1 cellular context compared by ENCODE assay signal in the genomic region with DNA sequence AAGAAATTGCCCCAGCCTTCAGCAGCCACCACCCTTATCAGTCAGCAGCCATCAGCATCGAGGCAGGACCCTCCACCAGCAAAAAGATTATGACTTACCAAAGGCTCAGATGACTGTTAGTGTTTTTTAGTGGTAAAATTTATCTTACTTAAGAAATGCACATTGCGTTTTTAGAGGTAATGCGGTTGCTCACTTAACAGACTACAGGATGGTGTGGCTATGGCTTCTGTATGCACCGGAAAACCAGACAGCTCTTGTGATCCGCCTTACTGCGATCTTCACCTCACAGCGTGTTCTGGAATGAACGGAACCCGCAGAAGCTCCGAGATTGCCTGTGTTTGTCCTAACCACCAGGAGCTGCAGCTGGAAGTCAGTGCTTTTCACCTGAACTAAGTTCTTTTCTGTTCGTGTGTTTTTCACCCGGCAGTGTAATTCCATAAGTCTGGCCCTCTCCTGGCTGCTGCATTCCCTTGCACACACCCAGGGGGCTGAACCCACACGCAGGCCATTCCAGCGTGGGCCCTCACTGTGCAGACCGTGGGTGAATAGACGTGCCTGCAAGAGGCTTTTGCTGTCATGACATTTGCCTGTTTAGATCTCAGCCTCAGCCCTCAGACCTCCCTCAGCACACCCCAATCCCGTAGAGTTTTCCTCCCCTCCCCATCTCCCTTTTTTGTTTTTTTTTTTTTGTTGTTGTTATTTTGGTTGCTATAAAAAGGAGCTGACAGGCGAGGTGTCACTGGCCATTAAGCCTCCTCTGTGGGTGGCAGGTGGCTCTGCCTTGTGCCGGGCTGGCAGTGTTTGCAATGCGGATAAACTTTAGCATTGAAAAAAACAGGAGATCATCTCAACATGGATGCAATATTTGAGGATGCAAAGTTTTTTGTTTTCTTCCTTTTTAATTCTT.
TF ChIP-seq lines count a peak whose summit lies in the region.

No MANE protein-coding gene starts in this region.

TF ChIP-seq in H1, 55 proteins besides CTCF, POLR2A, EP300 and RAD21:
- TF ChIP-seq NRF1 (IDR thresholded peaks at IDR 0.05; ENCODE audit: low read depth, low read length), result no peak
- no peak for TF ChIP-seq ATF2 (IDR thresholded peaks at IDR 0.05; ENCODE audit: low read length)
- no peak for TF ChIP-seq YY1 (IDR thresholded peaks at IDR 0.05; ENCODE audit: low read depth, low read length)
